Comparison of ENCODE assay signal across 12 cellular contexts in genomic region chr18:25648724-25649260, GRCh38.
"Had no signal": no experiment of that assay in that cellular context is flagged by ENCODE, and none has a peak within 500 bp of the region (broad histone marks: within the 10 kb centered on the region; RNA-seq: fewer than 3 reads in every experiment).

No MANE protein-coding gene starts in this region.

- H3K27ac ChIP-seq: body of pancreas, lower lobe of right lung, ovary, tibial artery, vagina had no signal

- DNase-seq: activated B cell treated with CpG ODN at 0.5 μM for 24 hours; activated CD4-positive, alpha-beta T cell treated with anti-CD3 and anti-CD28 coated beads, Interleukin-2, amount 10 ng/mL, durations not matched to agents 24 days and 14 days; activated CD8-positive, alpha-beta memory T cell treated with anti-CD3 and anti-CD28 coated beads for 24 hours; activated naive CD4-positive, alpha-beta T cell treated with anti-CD3 and anti-CD28 coated beads for 36 hours; body of pancreas; hypothalamus; left cardiac atrium; lower lobe of right lung; nephron progenitor cell; ovary; tibial artery had no signal

- H3K9me3 ChIP-seq: body of pancreas, lower lobe of right lung, ovary, tibial artery, vagina had no signal

- H3K27me3 ChIP-seq: body of pancreas, ovary, tibial artery, vagina had no signal

- H3K4me1 ChIP-seq: body of pancreas, lower lobe of right lung, tibial artery, vagina had no signal

- H3K36me3 ChIP-seq: lower lobe of right lung, ovary, tibial artery, vagina had no signal

- H3K4me3 ChIP-seq: body of pancreas, lower lobe of right lung, ovary, tibial artery, vagina had no signal
